9 cellular contexts compared by ENCODE assay signal in the genomic region with DNA sequence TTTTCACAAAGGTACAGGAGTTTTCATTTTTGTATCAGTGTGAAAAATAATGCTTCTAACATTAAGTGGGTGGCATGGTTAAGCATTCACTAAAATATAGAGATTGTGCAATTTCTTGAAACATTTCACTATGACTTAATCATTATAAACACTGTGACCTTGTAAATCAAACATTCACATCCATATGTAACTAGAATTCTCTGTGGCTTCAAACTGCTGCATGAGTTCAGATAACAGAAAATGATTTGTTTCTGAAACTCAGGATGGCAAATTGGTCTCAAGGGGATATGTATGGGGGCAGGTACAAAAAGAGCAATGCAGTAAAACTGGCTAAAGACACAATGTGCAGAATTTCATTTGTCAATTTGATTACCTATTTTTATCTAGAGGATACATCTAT. TPM values are rescaled to one million over a fixed set of nuclear protein-coding genes. Genes with fewer than 3 reads are reported as not detected.
DNase-seq lines count a peak whose midpoint lies in the region; ATAC-seq and TF ChIP-seq lines count a peak whose summit lies in the region.
"Had no signal": no experiment of that assay in that cellular context is flagged by ENCODE, and none has a peak within 500 bp of the region (broad histone marks: within the 10 kb centered on the region; RNA-seq: fewer than 3 reads in every experiment).

No MANE protein-coding gene starts in this region.

- POLR2A ChIA-PET in CD4-positive, alpha-beta T cell (lab: Charles Lee), result no interaction called here
- POLR2A ChIA-PET in HEK293T (lab: Yijun Ruan, JAX), result no interaction called here
- POLR2A ChIA-PET in activated naive CD8-positive, alpha-beta T cell treated with anti-CD3 and anti-CD28 coated beads, Interleukin-2, amount 10 ng/mL, durations not matched to agents 7 days and 5 days (lab: Charles Lee), result no interaction called here

- no peak for TF ChIP-seq CTCF in CD4-positive, alpha-beta T cell (IDR thresholded peaks at IDR 0.05)
- no peak for TF ChIP-seq CTCF in right lobe of liver (IDR thresholded peaks at IDR 0.05)

- H3K4me1 Mint-ChIP-seq in CD4-positive, alpha-beta T cell (ENCODE audit: low read depth), result peaks cover 81% of the 10 kb centered on the region
- H3K4me1 Mint-ChIP-seq in activated naive CD8-positive, alpha-beta T cell treated with anti-CD3 and anti-CD28 coated beads, Interleukin-2, amount 10 ng/mL, durations not matched to agents 7 days and 5 days, result peaks cover 38% of the 10 kb centered on the region

- no peak for ATAC-seq in CD4-positive, alpha-beta T cell (ENCODE audit: poor library complexity)
- ATAC-seq in activated naive CD8-positive, alpha-beta T cell treated with anti-CD3 and anti-CD28 coated beads, Interleukin-2, amount 10 ng/mL, durations not matched to agents 7 days and 5 days (ENCODE audit: low read depth), result no peak
- ATAC-seq in right lobe of liver, result peak in 2 of 4 donors; percentile 17 to 20
- no peak for ATAC-seq in GM18517 (IDR thresholded peaks at IDR 0.05; ENCODE audit: unreplicated experiment)
- ATAC-seq in HG02759 (IDR thresholded peaks at IDR 0.05; ENCODE audit: unreplicated experiment), result no peak
- no peak for ATAC-seq in GM21723 (IDR thresholded peaks at IDR 0.05; ENCODE audit: unreplicated experiment)

- H3K36me3 ChIP-seq in right lobe of liver, result no peaks in the 10 kb centered on the region

- peaks cover 0 to 40% (median 6%) of the 10 kb centered on the region in 4 donors for H3K4me1 ChIP-seq in right lobe of liver

- no peaks in the 10 kb centered on the region for H3K9me3 ChIP-seq in CD4-positive, alpha-beta T cell (ENCODE audit: control insufficient read depth, low read length)
- H3K9me3 ChIP-seq in right lobe of liver, result no peaks in the 10 kb centered on the region

- intact Hi-C loops in CD4-positive, alpha-beta T cell (cut with DNase I, micrococcal nuclease), result loop anchor here in 1 of 2 experiments (5.0 to 10.0 kb wide), 3 partner anchors 641 to 1421 kb away; a partner anchor contains a TSS
- intact Hi-C loops in right lobe of liver (cut with DNase I), result no loop called here

- H3K9me3 Mint-ChIP-seq in CD4-positive, alpha-beta T cell, result no peaks in the 10 kb centered on the region
- H3K9me3 Mint-ChIP-seq in activated naive CD8-positive, alpha-beta T cell treated with anti-CD3 and anti-CD28 coated beads, Interleukin-2, amount 10 ng/mL, durations not matched to agents 7 days and 5 days, result peaks cover 4% of the 10 kb centered on the region

- DNase-seq in CD4-positive, alpha-beta T cell, result no peak
- DNase-seq in HEK293T (ENCODE audit: extremely low spot score) (no peak), right lobe of liver (no peak), NCI-H2227 treated with DMSO at 0.1 percent for 48 hours (lab: John Stamatoyannopoulos, UW) (no peak)
- DNase-seq in activated naive CD8-positive, alpha-beta T cell treated with anti-CD3 and anti-CD28 coated beads, Interleukin-2, amount 10 ng/mL, durations not matched to agents 7 days and 5 days, result no peak
- DNase-seq: activated CD4-positive, CD25-positive, alpha-beta regulatory T cell had no signal

- peak overlapping the region; percentile 16 for H3K27ac Mint-ChIP-seq in CD4-positive, alpha-beta T cell
- peak overlapping the region; percentile 15 for H3K27ac Mint-ChIP-seq in activated naive CD8-positive, alpha-beta T cell treated with anti-CD3 and anti-CD28 coated beads, Interleukin-2, amount 10 ng/mL, durations not matched to agents 7 days and 5 days

- H3K4me3 Mint-ChIP-seq in CD4-positive, alpha-beta T cell, result peak overlapping the region; percentile 62
- peak overlapping the region; percentile 0 for H3K4me3 Mint-ChIP-seq in activated naive CD8-positive, alpha-beta T cell treated with anti-CD3 and anti-CD28 coated beads, Interleukin-2, amount 10 ng/mL, durations not matched to agents 7 days and 5 days

- no peak for TF ChIP-seq POLR2A in right lobe of liver (IDR thresholded peaks at IDR 0.05)

- no peak overlapping the region for H3K4me3 ChIP-seq in right lobe of liver

- no peaks in the 10 kb centered on the region for H3K27me3 Mint-ChIP-seq in CD4-positive, alpha-beta T cell
- peaks cover 1% of the 10 kb centered on the region for H3K27me3 Mint-ChIP-seq in activated naive CD8-positive, alpha-beta T cell treated with anti-CD3 and anti-CD28 coated beads, Interleukin-2, amount 10 ng/mL, durations not matched to agents 7 days and 5 days

- peaks cover 39% of the 10 kb centered on the region for H3K36me3 Mint-ChIP-seq in CD4-positive, alpha-beta T cell (ENCODE audit: low read depth)
- peaks cover 21% of the 10 kb centered on the region for H3K36me3 Mint-ChIP-seq in activated naive CD8-positive, alpha-beta T cell treated with anti-CD3 and anti-CD28 coated beads, Interleukin-2, amount 10 ng/mL, durations not matched to agents 7 days and 5 days

- CTCF ChIA-PET in CD4-positive, alpha-beta T cell (lab: Charles Lee), result interaction anchor here (1.7 kb wide), 2 partner anchors 8 to 58 kb away, joined by 3 to 4 read pairs; a partner anchor contains a TSS
- CTCF ChIA-PET in HEK293T (lab: Yijun Ruan, JAX), result no interaction called here

- H3K27ac ChIP-seq in CD4-positive, alpha-beta T cell (ENCODE audit: low read depth, low read length), result no peak overlapping the region
- peak overlapping the region in 2 of 3 donors; percentile 12 to 56 for H3K27ac ChIP-seq in right lobe of liver

- H3K27me3 ChIP-seq in CD4-positive, alpha-beta T cell (ENCODE audit: control insufficient read depth, insufficient read depth, low read length), result no peaks in the 10 kb centered on the region
- H3K27me3 ChIP-seq in right lobe of liver, result no peaks in the 10 kb centered on the region

TF ChIP-seq in HEK293T, 16 proteins besides CTCF, POLR2A, EP300 and RAD21:
- TF ChIP-seq TARDBP (IDR thresholded peaks at IDR 0.05) (no peak), CTBP1 (IDR thresholded peaks at IDR 0.05; ENCODE audit: borderline replicate concordance) (no peak), NFRKB (IDR thresholded peaks at IDR 0.05) (no peak)
- TF ChIP-seq, protein P1, sequence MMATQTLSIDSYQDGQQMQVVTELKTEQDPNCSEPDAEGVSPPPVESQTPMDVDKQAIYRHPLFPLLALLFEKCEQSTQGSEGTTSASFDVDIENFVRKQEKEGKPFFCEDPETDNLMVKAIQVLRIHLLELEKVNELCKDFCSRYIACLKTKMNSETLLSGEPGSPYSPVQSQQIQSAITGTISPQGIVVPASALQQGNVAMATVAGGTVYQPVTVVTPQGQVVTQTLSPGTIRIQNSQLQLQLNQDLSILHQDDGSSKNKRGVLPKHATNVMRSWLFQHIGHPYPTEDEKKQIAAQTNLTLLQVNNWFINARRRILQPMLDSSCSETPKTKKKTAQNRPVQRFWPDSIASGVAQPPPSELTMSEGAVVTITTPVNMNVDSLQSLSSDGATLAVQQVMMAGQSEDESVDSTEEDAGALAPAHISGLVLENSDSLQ (IDR thresholded peaks at IDR 0.05), result peak; percentile 39; the same call in 1 of the 2 replicates
TF ChIP-seq in HEK293T: peak in this region for 1.

RNA-seq across cellular contexts. Expression of a gene that starts 3.8 kb away (rescaled TPM):
- 10 to 100 TPM; 81.2 to 83.8 TPM for total RNA-seq in CD4-positive, alpha-beta T cell
- 10 to 100 TPM; 32.3 to 33.3 TPM for total RNA-seq in activated naive CD8-positive, alpha-beta T cell treated with anti-CD3 and anti-CD28 coated beads, Interleukin-2, amount 10 ng/mL, durations not matched to agents 7 days and 5 days
- 10 to 100 TPM in 3 of 6 experiments, 1 to 10 TPM in 3; 8.6 to 11.6 (median 9.7) TPM for total RNA-seq in right lobe of liver

RNA-seq across cellular contexts. Expression of a gene that starts 57.8 kb away (rescaled TPM):
- total RNA-seq in CD4-positive, alpha-beta T cell, result 10 to 100 TPM; 45.4 to 47.3 TPM
- 10 to 100 TPM; 22.6 to 24.2 TPM for total RNA-seq in activated naive CD8-positive, alpha-beta T cell treated with anti-CD3 and anti-CD28 coated beads, Interleukin-2, amount 10 ng/mL, durations not matched to agents 7 days and 5 days
- 1 to 10 TPM; 4.2 to 6.9 (median 4.7) TPM for total RNA-seq in right lobe of liver

RNA-seq across cellular contexts. Expression of a gene that starts 58.1 kb away (rescaled TPM):
- total RNA-seq in CD4-positive, alpha-beta T cell, result 10 to 100 TPM; 19.7 to 20.7 TPM
- 10 to 100 TPM; 23.5 to 24.4 TPM for total RNA-seq in activated naive CD8-positive, alpha-beta T cell treated with anti-CD3 and anti-CD28 coated beads, Interleukin-2, amount 10 ng/mL, durations not matched to agents 7 days and 5 days
- 10 to 100 TPM in 5 of 6 experiments, 1 to 10 TPM in 1; 10.0 to 12.0 (median 10.8) TPM for total RNA-seq in right lobe of liver
